In the genomic region with DNA sequence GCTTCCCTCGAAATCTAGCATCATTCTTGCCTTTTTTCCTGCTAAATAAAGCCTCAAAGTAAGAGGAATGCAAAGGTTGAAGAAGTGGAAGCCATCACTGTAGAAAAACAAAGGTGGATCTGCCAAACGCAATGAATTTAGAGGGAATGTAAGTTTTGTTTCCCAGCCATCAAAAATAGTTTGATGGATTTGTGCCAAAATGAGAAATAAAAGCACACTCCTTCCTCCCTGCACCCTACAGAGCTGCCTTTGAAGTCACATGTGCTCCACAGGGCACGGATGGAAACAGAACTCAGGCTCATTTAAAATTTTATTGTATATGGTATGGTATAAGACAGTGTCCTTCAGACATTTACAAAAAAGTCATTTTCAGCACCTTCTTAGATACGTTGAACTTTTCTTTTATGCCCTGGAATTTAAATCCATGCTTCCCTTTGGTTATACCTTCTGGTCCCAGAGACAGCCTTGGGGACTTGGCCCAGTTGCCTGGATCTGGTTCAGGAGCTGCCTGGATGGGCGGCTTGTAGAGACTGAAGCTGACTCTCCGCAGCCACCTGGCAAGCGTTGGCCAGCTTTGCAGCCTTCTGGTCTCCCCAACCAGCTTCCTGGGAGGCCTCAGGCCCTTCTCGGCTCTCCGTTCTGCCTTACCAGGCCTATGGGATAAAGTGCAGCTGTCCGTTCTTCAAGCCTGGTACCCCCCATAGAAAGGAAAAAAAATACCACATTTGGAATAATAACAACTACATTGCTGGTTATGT, we compare ENCODE assay signal across 1 cellular context.
TF ChIP-seq lines count a peak whose summit lies in the region.

No MANE protein-coding gene starts in this region.

TF ChIP-seq in K562, 482 proteins besides CTCF, POLR2A, EP300 and RAD21 (continued from another document):
- TF ChIP-seq, protein P1, sequence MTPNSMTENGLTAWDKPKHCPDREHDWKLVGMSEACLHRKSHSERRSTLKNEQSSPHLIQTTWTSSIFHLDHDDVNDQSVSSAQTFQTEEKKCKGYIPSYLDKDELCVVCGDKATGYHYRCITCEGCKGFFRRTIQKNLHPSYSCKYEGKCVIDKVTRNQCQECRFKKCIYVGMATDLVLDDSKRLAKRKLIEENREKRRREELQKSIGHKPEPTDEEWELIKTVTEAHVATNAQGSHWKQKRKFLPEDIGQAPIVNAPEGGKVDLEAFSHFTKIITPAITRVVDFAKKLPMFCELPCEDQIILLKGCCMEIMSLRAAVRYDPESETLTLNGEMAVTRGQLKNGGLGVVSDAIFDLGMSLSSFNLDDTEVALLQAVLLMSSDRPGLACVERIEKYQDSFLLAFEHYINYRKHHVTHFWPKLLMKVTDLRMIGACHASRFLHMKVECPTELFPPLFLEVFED (CRISPR knock-in tag; conservative IDR thresholded peaks at IDR 0.05): no peak
- TF ChIP-seq ZNF282 (CRISPR knock-in tag; IDR thresholded peaks at IDR 0.05): no peak
- no peak for TF ChIP-seq ZBED1 (IDR thresholded peaks at IDR 0.05)
- no peak for TF ChIP-seq HDAC2 (IDR thresholded peaks at IDR 0.05)
- TF ChIP-seq HMGN3 (IDR thresholded peaks at IDR 0.05; ENCODE audit: borderline replicate concordance, extremely low read depth, insufficient read length, low read depth, low read length): no peak
- TF ChIP-seq CHCHD3 (CRISPR knock-in tag; IDR thresholded peaks at IDR 0.05): no peak
- no peak for TF ChIP-seq TRIM28 (IDR thresholded peaks at IDR 0.05)
- TF ChIP-seq GABPA (tag; conservative IDR thresholded peaks at IDR 0.05; ENCODE audit: low read depth): no peak
TF ChIP-seq in K562: peak in this region for 0.
